ENCODE assay signal across 10 cellular contexts in the genomic region with DNA sequence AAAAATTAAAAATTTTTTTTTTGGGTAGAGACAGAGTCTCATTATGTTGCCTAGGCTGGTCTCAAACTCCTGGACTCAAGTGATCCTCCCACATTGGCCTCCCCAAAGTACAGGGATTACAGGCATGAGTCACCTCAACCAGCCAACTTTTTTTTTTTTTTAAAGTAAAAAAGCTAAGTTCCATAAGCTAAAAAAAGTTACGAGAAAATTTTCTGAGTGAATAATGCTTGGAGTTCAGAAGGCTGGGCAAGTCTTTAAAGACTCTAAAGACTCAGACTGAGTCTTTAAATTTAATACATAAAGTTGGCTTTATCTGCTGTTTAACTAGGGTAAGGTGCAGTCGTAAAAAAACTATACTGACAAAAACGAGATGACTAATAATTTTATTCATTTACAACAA. TPM values are rescaled to one million over a fixed set of nuclear protein-coding genes. Genes with fewer than 3 reads are reported as not detected.
DNase-seq lines count a peak whose midpoint lies in the region; ATAC-seq, FAIRE-seq and TF ChIP-seq lines count a peak whose summit lies in the region.
"Had no signal": no experiment of that assay in that cellular context is flagged by ENCODE, and none has a peak within 500 bp of the region (broad histone marks: within the 10 kb centered on the region; RNA-seq: fewer than 3 reads in every experiment).

No MANE protein-coding gene starts in this region.

- DNase-seq in HepG2 (ENCODE audit: low spot score), result no peak
- DNase-seq in right lobe of liver, result no peak
- DNase-seq in OCI-M1 (lab: John Stamatoyannopoulos, UW), result peak; percentile 23
- peak; percentile 21 for DNase-seq in epithelial cell of esophagus (ENCODE audit: low read depth)
- DNase-seq in stromal cell of bone marrow (ENCODE audit: low read depth), result peak; percentile 38
- DNase-seq in SW480 (ENCODE audit: low spot score), result no peak
- DNase-seq in CD14-positive monocyte (ENCODE audit: low spot score), result no peak
- DNase-seq: NCI-H1436 treated with DMSO at 0.1 percent for 48 hours, spleen had no signal

- no peak overlapping the region for H3K4me3 Mint-ChIP-seq in CD14-positive monocyte

- no peak overlapping the region for H3K4me2 ChIP-seq in HepG2 (ENCODE audit: low read depth, low read length)

- peaks cover 0 to 2% (median 0%) of the 10 kb centered on the region in 7 donors for H3K9me3 Mint-ChIP-seq in CD14-positive monocyte

- in situ Hi-C loops in HepG2 (cut with HindIII; ENCODE audit: extremely low pct_ligation_motif_present, low pct_unique_long_range_greater_than_20kb), result no loop called here

- POLR2A ChIA-PET in HepG2 (lab: Yijun Ruan, JAX), result interaction anchor here (0.9 to 1.4 kb wide), 3 partner anchors 16 to 97 kb away, joined by 3 to 4 read pairs (median 3); no protein-coding TSS in a partner anchor

- H2AFZ ChIP-seq in HepG2 (ENCODE audit: low read length), result no peak overlapping the region

- TF ChIP-seq CTCF in HepG2 (CRISPR knock-in tag; IDR thresholded peaks at IDR 0.05) (no peak), right lobe of liver (IDR thresholded peaks at IDR 0.05) (no peak), epithelial cell of esophagus (IDR thresholded peaks at IDR 0.05; ENCODE audit: insufficient read depth, low read depth, low read length, missing control alignments) (no peak), CD14-positive monocyte (IDR thresholded peaks at IDR 0.05) (no peak)

- TF ChIP-seq RAD21 in HepG2 (CRISPR knock-in tag; IDR thresholded peaks at IDR 0.05), result no peak

- no peaks in the 10 kb centered on the region; a peak in 2 of 5 replicates for H3K27me3 ChIP-seq in HepG2 (ENCODE audit: control insufficient read depth in 1 of 2, insufficient read depth in 2 of 2, low read length in 2 of 2)
- H3K27me3 ChIP-seq in right lobe of liver, result no peaks in the 10 kb centered on the region
- H3K27me3 ChIP-seq: spleen had no signal

- no peak overlapping the region for H3K4me3 ChIP-seq in HepG2 (replicated peaks in 1 of 3; ENCODE audit: insufficient read depth in 1 of 3, low read depth in 2 of 3, low read length in 3 of 3)
- no peak overlapping the region for H3K4me3 ChIP-seq in right lobe of liver
- H3K4me3 ChIP-seq in epithelial cell of esophagus (ENCODE audit: low read length), result no peak overlapping the region

- ATAC-seq in HepG2 (no peak), right lobe of liver (no peak), HG03432 (IDR thresholded peaks at IDR 0.05; ENCODE audit: unreplicated experiment) (no peak)

- no peak overlapping the region for H3K27ac ChIP-seq in HepG2 (ENCODE audit: extremely low read length, insufficient read depth, low read length)
- no peak overlapping the region for H3K27ac ChIP-seq in right lobe of liver

- TF ChIP-seq EP300 in HepG2 (IDR thresholded peaks at IDR 0.05; ENCODE audit: low read depth in 2 of 2, low read length in 2 of 2), result no peak
- TF ChIP-seq EP300 in HepG2 (CRISPR knock-in tag; IDR thresholded peaks at IDR 0.05; ENCODE audit: borderline replicate concordance), result no peak

- peaks cover 4 to 38% of the 10 kb centered on the region in 2 experiments for H3K36me3 ChIP-seq in HepG2 (replicated peaks in 1 of 2; ENCODE audit: control insufficient read depth in 1 of 2, insufficient read depth in 2 of 2, low read length in 2 of 2)
- H3K36me3 ChIP-seq in right lobe of liver, result peaks cover 0 to 47% (median 15%) of the 10 kb centered on the region in 4 donors

- peaks cover 65% of the 10 kb centered on the region for H4K20me1 ChIP-seq in HepG2 (ENCODE audit: insufficient read depth, low read length)

- peaks cover 0 to 2% (median 2%) of the 10 kb centered on the region in 3 donors for H3K27me3 Mint-ChIP-seq in CD14-positive monocyte (ENCODE audit: low read depth in 3 of 3)

- FAIRE-seq in HepG2 (lab: Jason Lieb, UNC), result no peak

- intact Hi-C loops in HepG2 (cut with micrococcal nuclease; ENCODE audit: unreplicated experiment), result no loop called here
- intact Hi-C loops in right lobe of liver (cut with DNase I), result loop anchor here in 1 of 2 donors (10.0 kb wide), 1 partner anchor 91 kb away; no protein-coding TSS in a partner anchor
- intact Hi-C loops in CD14-positive monocyte (cut with micrococcal nuclease), result no loop called here

- H3K4me1 ChIP-seq in HepG2 (ENCODE audit: insufficient read depth, low read length) (peaks cover 36% of the 10 kb centered on the region), right lobe of liver (peaks cover 0 to 35% (median 3%) of the 10 kb centered on the region in 4 donors)

- no peak overlapping the region for H3K27ac Mint-ChIP-seq in CD14-positive monocyte

- H3K9me3 ChIP-seq in HepG2 (ENCODE audit: low read length) (no peaks in the 10 kb centered on the region), right lobe of liver (no peaks in the 10 kb centered on the region)
- H3K9me3 ChIP-seq: spleen had no signal

- 91% methylated on average over 3 of the region's 3 CpGs for WGBS in HepG2 (ENCODE audit: low lambda C conversion rate)
- 43% methylated on average over 3 of the region's 3 CpGs for WGBS in right lobe of liver (ENCODE audit: insufficient coverage, low coverage, low lambda C conversion rate, missing lambda C conversion rate)

- H3K4me1 Mint-ChIP-seq in CD14-positive monocyte, result peaks cover 27% of the 10 kb centered on the region

- BruUV-seq in HepG2 (replicated peaks; lab: Mats Ljungman, UMichigan), result no TSS peak

- CTCF ChIA-PET in HepG2 (lab: Yijun Ruan, JAX; ENCODE audit: low intra/inter-chr PET ratio, low total read pairs), result no interaction called here

- H3K9ac ChIP-seq in HepG2 (ENCODE audit: insufficient read depth, low read depth, low read length), result no peak overlapping the region

- peaks cover 89% of the 10 kb centered on the region for H3K79me2 ChIP-seq in HepG2 (ENCODE audit: insufficient read depth, low read length)

- peaks cover 28 to 49% of the 10 kb centered on the region in 2 donors for H3K36me3 Mint-ChIP-seq in CD14-positive monocyte

- TF ChIP-seq POLR2A in HepG2 (IDR thresholded peaks at IDR 0.05; ENCODE audit: insufficient read depth in 1 of 2, low read depth in 2 of 2, low read length in 2 of 2), result no peak
- TF ChIP-seq POLR2A in right lobe of liver (IDR thresholded peaks at IDR 0.05), result no peak

TF ChIP-seq in HepG2, 621 proteins besides CTCF, POLR2A, EP300 and RAD21:
- TF ChIP-seq, protein P1, sequence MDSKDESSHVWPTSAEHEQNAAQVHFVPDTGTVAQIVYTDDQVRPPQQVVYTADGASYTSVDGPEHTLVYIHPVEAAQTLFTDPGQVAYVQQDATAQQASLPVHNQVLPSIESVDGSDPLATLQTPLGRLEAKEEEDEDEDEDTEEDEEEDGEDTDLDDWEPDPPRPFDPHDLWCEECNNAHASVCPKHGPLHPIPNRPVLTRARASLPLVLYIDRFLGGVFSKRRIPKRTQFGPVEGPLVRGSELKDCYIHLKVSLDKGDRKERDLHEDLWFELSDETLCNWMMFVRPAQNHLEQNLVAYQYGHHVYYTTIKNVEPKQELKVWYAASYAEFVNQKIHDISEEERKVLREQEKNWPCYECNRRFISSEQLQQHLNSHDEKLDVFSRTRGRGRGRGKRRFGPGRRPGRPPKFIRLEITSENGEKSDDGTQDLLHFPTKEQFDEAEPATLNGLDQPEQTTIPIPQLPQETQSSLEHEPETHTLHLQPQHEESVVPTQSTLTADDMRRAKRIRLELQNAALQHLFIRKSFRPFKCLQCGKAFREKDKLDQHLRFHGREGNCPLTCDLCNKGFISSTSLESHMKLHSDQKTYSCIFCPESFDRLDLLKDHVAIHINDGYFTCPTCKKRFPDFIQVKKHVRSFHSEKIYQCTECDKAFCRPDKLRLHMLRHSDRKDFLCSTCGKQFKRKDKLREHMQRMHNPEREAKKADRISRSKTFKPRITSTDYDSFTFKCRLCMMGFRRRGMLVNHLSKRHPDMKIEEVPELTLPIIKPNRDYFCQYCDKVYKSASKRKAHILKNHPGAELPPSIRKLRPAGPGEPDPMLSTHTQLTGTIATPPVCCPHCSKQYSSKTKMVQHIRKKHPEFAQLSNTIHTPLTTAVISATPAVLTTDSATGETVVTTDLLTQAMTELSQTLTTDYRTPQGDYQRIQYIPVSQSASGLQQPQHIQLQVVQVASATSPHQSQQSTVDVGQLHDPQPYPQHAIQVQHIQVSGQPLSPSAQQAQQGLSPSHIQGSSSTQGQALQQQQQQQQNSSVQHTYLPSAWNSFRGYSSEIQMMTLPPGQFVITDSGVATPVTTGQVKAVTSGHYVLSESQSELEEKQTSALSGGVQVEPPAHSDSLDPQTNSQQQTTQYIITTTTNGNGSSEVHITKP (CRISPR knock-in tag; IDR thresholded peaks at IDR 0.05; ENCODE audit: low read depth), result no peak
- 0 out of 2 replicates have a peak, but pooled peaks have one; percentile 19 for TF ChIP-seq FOSL2 (CRISPR knock-in tag; IDR thresholded peaks at IDR 0.05)

RNA-seq across cellular contexts. Expression of gene DDX6, which starts 5.6 kb away (rescaled TPM):
- total RNA-seq in HepG2 (2016; rRNA removed; fragmentation: Illumina TruSeq; extraction: Trizol) (59.2 and 163 TPM in 2 replicates), right lobe of liver (10 to 100 TPM; 37.9 to 46.1 (median 43.3) TPM)
- 12.6 and 14.7 TPM in 2 replicates for total RNA-seq in HepG2 (2016; cell fraction: cytosol; rRNA removed; fragmentation: Illumina TruSeq; extraction: Trizol; ENCODE audit: low read depth)
- 58.3 and 151 TPM in 2 replicates for total RNA-seq in HepG2 (2016; cell fraction: insoluble cytoplasmic fraction; rRNA removed; fragmentation: Illumina TruSeq; extraction: Trizol)
- 34.3 and 40.2 TPM in 2 replicates for total RNA-seq in HepG2 (2016; cell fraction: membrane; rRNA removed; fragmentation: Illumina TruSeq; extraction: Trizol)
- total RNA-seq in HepG2 (2016; cell fraction: nucleus; rRNA removed; fragmentation: Illumina TruSeq; extraction: Trizol), result 62.2 and 69.3 TPM in 2 replicates
- polyA plus RNA-seq in HepG2 (2011; rRNA removed) (20.9 and 21.1 TPM in 2 replicates), CD14-positive monocyte (10 to 100 TPM; 17.8 to 31.9 TPM)
- polyA plus RNA-seq in HepG2 (2011; cell fraction: cytosol; rRNA removed), result 7.3 and 13.0 TPM in 2 replicates
- polyA plus RNA-seq in HepG2 (2011; cell fraction: nucleus; rRNA removed), result 9.5 and 13.1 TPM in 2 replicates
- 21.3 and 26.4 TPM in 2 replicates for polyA plus RNA-seq in HepG2 (2012)
- 5.1 and 5.3 TPM in 2 replicates for polyA plus RNA-seq in HepG2 (2016; cell fraction: cytosol; fragmentation: Illumina TruSeq; extraction: Trizol; ENCODE audit: low read depth)
- 56.0 and 60.9 TPM in 2 replicates for polyA plus RNA-seq in HepG2 (2016; cell fraction: insoluble cytoplasmic fraction; fragmentation: Illumina TruSeq; extraction: Trizol; ENCODE audit: low read depth)
- polyA plus RNA-seq in HepG2 (2016; cell fraction: membrane; fragmentation: Illumina TruSeq; extraction: Trizol; ENCODE audit: low read depth), result 16.2 and 18.5 TPM in 2 replicates
- polyA plus RNA-seq in HepG2 (2016; cell fraction: nucleus; fragmentation: Illumina TruSeq; extraction: Trizol; ENCODE audit: insufficient read depth, low read depth), result 40.7 and 42.4 TPM in 2 replicates
- 23.3 and 39.3 TPM in 2 replicates for polyA minus RNA-seq in HepG2 (2011; rRNA and poly(A)+ RNA removed; ENCODE audit: low replicate concordance)
- 44.4 and 65.0 TPM in 2 replicates for polyA minus RNA-seq in HepG2 (2011; cell fraction: cytosol; rRNA and poly(A)+ RNA removed)
- 69.1 and 80.8 TPM in 2 replicates for polyA minus RNA-seq in HepG2 (2011; cell fraction: nucleus; rRNA and poly(A)+ RNA removed)

Comparison
In these comparisons a context has a peak if more than half of its experiments do, and no peak if none do; other contexts are left out.
1. DNase-seq: peak in OCI-M1 (single experiment), epithelial cell of esophagus (single experiment) and stromal cell of bone marrow (single experiment); none in HepG2 (single experiment), right lobe of liver (0 of 3), SW480 (single experiment) and CD14-positive monocyte (single experiment).